In the genomic region with DNA sequence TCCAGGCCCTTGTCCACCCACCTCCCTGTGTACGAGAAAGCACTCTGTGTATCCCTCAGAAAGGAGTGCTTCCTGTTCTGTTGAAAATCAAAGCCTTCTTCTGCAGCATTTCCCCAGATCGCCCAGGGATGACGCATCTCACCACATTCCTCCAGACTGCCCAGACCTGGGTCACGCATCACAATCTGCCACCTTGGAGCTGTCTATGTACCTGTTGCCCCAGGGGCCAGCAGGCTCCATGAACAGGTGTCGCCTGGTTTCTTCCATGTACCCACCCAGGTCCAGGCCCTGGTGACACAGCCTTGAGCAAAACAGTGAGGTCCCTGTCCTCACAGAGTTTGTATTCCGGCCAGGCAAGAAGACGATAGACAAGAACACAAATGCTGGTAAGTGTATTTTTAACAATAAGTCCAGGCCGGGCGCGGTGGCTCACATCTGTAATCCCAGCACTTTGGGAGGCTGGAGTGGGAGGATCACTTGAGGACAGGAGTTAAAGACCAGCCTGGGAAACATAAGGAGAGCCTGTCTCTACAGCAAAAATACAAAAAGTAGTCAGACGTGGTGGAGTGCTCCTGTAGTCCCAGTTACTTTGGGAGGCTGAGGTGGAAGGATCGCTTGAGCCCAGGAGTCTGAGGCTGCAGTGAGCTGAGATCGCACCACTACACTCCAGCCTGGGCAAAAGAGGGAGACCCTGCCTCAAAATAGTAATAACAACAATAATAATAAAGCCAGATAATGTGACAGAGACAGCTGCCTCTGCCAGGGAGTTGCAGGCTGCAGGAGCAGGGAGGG, we compare ENCODE assay signal across 17 cellular contexts. TPM values are rescaled to one million over a fixed set of nuclear protein-coding genes. Genes with fewer than 3 reads are reported as not detected.
DNase-seq lines count a peak whose midpoint lies in the region; ATAC-seq and TF ChIP-seq lines count a peak whose summit lies in the region.
"Had no signal": no experiment of that assay in that cellular context is flagged by ENCODE, and none has a peak within 500 bp of the region (broad histone marks: within the 10 kb centered on the region; RNA-seq: fewer than 3 reads in every experiment).

No MANE protein-coding gene starts in this region.

- TF ChIP-seq POLR2A in esophagus squamous epithelium (IDR thresholded peaks at IDR 0.05): no peak

- no peak overlapping the region for H3K4me2 ChIP-seq in PC-3 (ENCODE audit: low read length)
- no peak overlapping the region for H3K4me2 ChIP-seq in osteoblast (ENCODE audit: insufficient read depth, low read length)

- DNase-seq in CD4-positive, CD25-positive, alpha-beta regulatory T cell: no peak
- DNase-seq in PC-3 (peak; percentile 64), esophagus squamous epithelium (lab: John Stamatoyannopoulos, UW) (no peak), osteoblast (ENCODE audit: insufficient read length, low spot score, missing footprints) (peak; percentile 36), DMS53 treated with DMSO at 0.1 percent for 48 hours (lab: John Stamatoyannopoulos, UW; ENCODE audit: unreplicated experiment) (no peak), substantia nigra (lab: John Stamatoyannopoulos, UW) (no peak), left colon (no peak)
- DNase-seq: activated T-cell treated with anti-CD3 and anti-CD28 coated beads for 4 hours, C1 segment of cervical spinal cord, NCI-H446, OCI-M1, tibial artery had no signal

- no peaks in the 10 kb centered on the region for H3K4me1 ChIP-seq in CD4-positive, CD25-positive, alpha-beta regulatory T cell (ENCODE audit: control insufficient read depth, insufficient read depth, low read length, poor library complexity, severe bottlenecking)
- H3K4me1 ChIP-seq in PC-3 (ENCODE audit: insufficient read depth, low read length) (peaks cover 28% of the 10 kb centered on the region), esophagus squamous epithelium (peaks cover 18 to 55% (median 31%) of the 10 kb centered on the region in 3 donors), osteoblast (ENCODE audit: insufficient read depth, low read length) (no peaks in the 10 kb centered on the region)

- H3F3A ChIP-seq in PC-3 (ENCODE audit: low read length, unreplicated experiment): no peaks in the 10 kb centered on the region

- H4K20me1 ChIP-seq in PC-3 (ENCODE audit: low read length) (no peaks in the 10 kb centered on the region), osteoblast (ENCODE audit: insufficient read depth, low read length) (no peaks in the 10 kb centered on the region)

- 77 to 84% methylated on average over 11 to 13 of the region's 13 CpGs for WGBS in esophagus squamous epithelium, 2 donors

- intact Hi-C loops in PC-3 (cut with micrococcal nuclease) (no loop called here), esophagus squamous epithelium (cut with DNase I) (no loop called here), left colon (cut with DNase I, micrococcal nuclease) (no loop called here)

- BruUV-seq in PC-3 (replicated peaks; lab: Mats Ljungman, UMichigan): no TSS peak

- H3K36me3 Mint-ChIP-seq in CD4-positive, CD25-positive, alpha-beta regulatory T cell: no peaks in the 10 kb centered on the region

- H3K9me3 Mint-ChIP-seq in CD4-positive, CD25-positive, alpha-beta regulatory T cell: no peaks in the 10 kb centered on the region

- no peak overlapping the region for H2AFZ ChIP-seq in PC-3 (ENCODE audit: low read length)
- H2AFZ ChIP-seq in osteoblast (ENCODE audit: low read length): no peak overlapping the region

- H3K9ac ChIP-seq in PC-3 (ENCODE audit: low read length): no peak overlapping the region

- H3K79me2 ChIP-seq in PC-3 (ENCODE audit: low read length) (no peaks in the 10 kb centered on the region), osteoblast (ENCODE audit: insufficient read depth, low read length) (no peaks in the 10 kb centered on the region)

- no peaks in the 10 kb centered on the region for H3K9me2 ChIP-seq in PC-3 (replicated peaks; ENCODE audit: low read length)

- CTCF ChIA-PET in PC-3 (lab: Charles Lee): no interaction called here

- H3K27ac Mint-ChIP-seq in CD4-positive, CD25-positive, alpha-beta regulatory T cell: peak overlapping the region in 2 of 3 donors; percentile 50 to 71

- no peak overlapping the region for H3K27ac ChIP-seq in CD4-positive, CD25-positive, alpha-beta regulatory T cell (ENCODE audit: insufficient read depth, low read length, poor library complexity, severe bottlenecking)
- H3K27ac ChIP-seq in PC-3 (ENCODE audit: low read length) (peak overlapping the region; percentile 40; the same call in 1 of the 2 replicates), esophagus squamous epithelium (peak overlapping the region; percentile 77 to 84 (median 80)), osteoblast (ENCODE audit: low read depth, low read length) (no peak overlapping the region), substantia nigra (ENCODE audit: low read depth, low read length, poor library complexity, severe bottlenecking) (no peak overlapping the region)
- H3K27ac ChIP-seq: ovary, tibial artery had no signal

- peaks cover 0 to 12% (median 4%) of the 10 kb centered on the region in 4 donors for H3K4me1 Mint-ChIP-seq in CD4-positive, CD25-positive, alpha-beta regulatory T cell

- peaks cover 7% of the 10 kb centered on the region for H3K27me3 Mint-ChIP-seq in CD4-positive, CD25-positive, alpha-beta regulatory T cell

- H3K27me3 ChIP-seq in CD4-positive, CD25-positive, alpha-beta regulatory T cell (ENCODE audit: control insufficient read depth, insufficient read depth, low read length): no peaks in the 10 kb centered on the region
- H3K27me3 ChIP-seq in PC-3 (ENCODE audit: low read length) (no peaks in the 10 kb centered on the region), esophagus squamous epithelium (no peaks in the 10 kb centered on the region), osteoblast (ENCODE audit: insufficient read depth, low read length) (no peaks in the 10 kb centered on the region)
- H3K27me3 ChIP-seq: adrenal gland, ovary, tibial artery had no signal

- H3K9me3 ChIP-seq in CD4-positive, CD25-positive, alpha-beta regulatory T cell (ENCODE audit: control insufficient read depth in 2 of 2, low read length in 2 of 2): no peaks in the 10 kb centered on the region
- H3K9me3 ChIP-seq in PC-3 (ENCODE audit: low read length) (no peaks in the 10 kb centered on the region), esophagus squamous epithelium (no peaks in the 10 kb centered on the region), osteoblast (ENCODE audit: low read depth, low read length) (no peaks in the 10 kb centered on the region)
- H3K9me3 ChIP-seq: adrenal gland, ovary, tibial artery had no signal

- POLR2A ChIA-PET in PC-3 (lab: Charles Lee; ENCODE audit: unreplicated experiment): no interaction called here

- H3K4me3 ChIP-seq in CD4-positive, CD25-positive, alpha-beta regulatory T cell (ENCODE audit: low read depth, low read length): no peak overlapping the region
- H3K4me3 ChIP-seq in PC-3 (ENCODE audit: low read length) (no peak overlapping the region), esophagus squamous epithelium (no peak overlapping the region), osteoblast (ENCODE audit: insufficient read depth, low read length) (no peak overlapping the region)
- H3K4me3 ChIP-seq: adrenal gland, coronary artery, GM12878, ovary, tibial artery had no signal

- H3K36me3 ChIP-seq in CD4-positive, CD25-positive, alpha-beta regulatory T cell (ENCODE audit: control insufficient read depth, insufficient read depth, low read length): no peaks in the 10 kb centered on the region
- no peaks in the 10 kb centered on the region for H3K36me3 ChIP-seq in PC-3 (ENCODE audit: low read depth, low read length)
- H3K36me3 ChIP-seq in esophagus squamous epithelium: no peaks in the 10 kb centered on the region
- H3K36me3 ChIP-seq in osteoblast (ENCODE audit: insufficient read depth, low read length): no peaks in the 10 kb centered on the region
- H3K36me3 ChIP-seq: adrenal gland, ovary, tibial artery had no signal

- no peak overlapping the region for H3K4me3 Mint-ChIP-seq in CD4-positive, CD25-positive, alpha-beta regulatory T cell

- TF ChIP-seq CTCF in PC-3 (conservative IDR thresholded peaks at IDR 0.05; ENCODE audit: low read depth, low read length) (no peak), esophagus squamous epithelium (IDR thresholded peaks at IDR 0.05) (no peak), osteoblast (IDR thresholded peaks at IDR 0.05; ENCODE audit: extremely low read depth, low read depth, low read length) (no peak)

- ATAC-seq in CD4-positive, CD25-positive, alpha-beta regulatory T cell (ENCODE audit: low read depth in 2 of 2): no peak
- ATAC-seq in PC-3: peak; percentile 83
- ATAC-seq in HG03045 (IDR thresholded peaks at IDR 0.05; ENCODE audit: unreplicated experiment): no peak
- ATAC-seq in left colon: no peak
- ATAC-seq: GM12878 had no signal

RNA-seq across cellular contexts. Expression of a gene that starts 6.8 kb away (rescaled TPM):
- 21.5 TPM for total RNA-seq in CD4-positive, CD25-positive, alpha-beta regulatory T cell
- 1 to 10 TPM; 1.5 to 3.9 (median 2.4) TPM for polyA plus RNA-seq in CD4-positive, CD25-positive, alpha-beta regulatory T cell
- total RNA-seq in PC-3 (2014; rRNA removed) (13.0 and 16.4 TPM in 2 replicates), esophagus squamous epithelium (10 to 100 TPM; 12.7 to 25.0 (median 20.6) TPM), osteoblast (3.3 and 4.4 TPM in 2 replicates), left colon (10 to 100 TPM; 52.9 to 67.2 TPM)

Comparison
In these comparisons a context has a peak if more than half of its experiments do, and no peak if none do; other contexts are left out.
1. DNase-seq: peak in PC-3 (single experiment) and osteoblast (single experiment); none in CD4-positive, CD25-positive, alpha-beta regulatory T cell (0 of 3), esophagus squamous epithelium (single experiment), DMS53 treated with DMSO at 0.1 percent for 48 hours (single experiment), substantia nigra (0 of 49) and left colon (0 of 2).
2. H3K27ac ChIP-seq: peak in PC-3 (single experiment) and esophagus squamous epithelium (4 of 4); none in CD4-positive, CD25-positive, alpha-beta regulatory T cell (single experiment), osteoblast (single experiment) and substantia nigra (single experiment).